ENCODE assay signal across 8 cellular contexts in the genomic region with DNA sequence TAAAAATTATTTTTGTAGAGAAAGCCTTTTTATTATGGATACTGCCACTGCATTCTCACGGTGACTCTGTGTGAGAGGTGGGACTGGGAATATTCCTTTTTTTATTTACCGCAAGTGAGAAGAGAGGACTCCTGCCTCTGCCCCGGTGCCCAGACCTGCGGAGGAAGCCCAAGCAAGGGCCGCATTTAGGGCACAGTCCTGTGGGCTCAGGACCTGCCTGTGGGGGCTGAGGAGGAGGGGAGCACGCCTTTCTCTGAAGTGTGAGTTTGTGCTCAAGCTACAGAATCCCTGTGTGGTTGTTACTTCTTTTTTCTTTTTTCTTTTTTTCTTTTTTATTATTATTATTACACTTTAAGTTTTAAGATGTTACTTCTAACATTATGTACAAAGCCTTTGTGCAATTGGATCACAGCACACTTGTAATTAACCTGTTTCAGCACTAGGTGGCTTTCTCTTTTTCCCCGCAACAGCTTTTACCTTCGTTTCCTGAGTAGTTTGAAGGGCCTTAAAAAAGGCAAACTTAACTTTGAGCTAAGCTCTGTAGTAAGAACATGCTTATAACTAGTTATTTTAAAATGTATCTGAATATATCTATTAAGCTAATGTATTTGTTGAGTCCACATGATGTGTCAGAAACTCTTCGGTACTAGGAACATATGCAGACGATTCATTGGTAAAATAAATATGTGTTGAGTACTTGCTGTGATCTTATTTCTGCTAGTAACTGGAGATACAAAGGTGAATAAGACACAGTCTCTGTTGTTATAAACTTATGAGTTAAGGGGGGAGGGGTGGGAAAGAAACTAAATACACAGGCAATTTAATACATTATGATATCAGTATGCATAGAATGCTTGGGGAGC. TPM values are rescaled to one million over a fixed set of nuclear protein-coding genes. Genes with fewer than 3 reads are reported as not detected.
DNase-seq lines count a peak whose midpoint lies in the region; ATAC-seq and TF ChIP-seq lines count a peak whose summit lies in the region.

No MANE protein-coding gene starts in this region.

- no peak for TF ChIP-seq EP300 in sigmoid colon (IDR thresholded peaks at IDR 0.05)

- no peak for TF ChIP-seq POLR2A in sigmoid colon (IDR thresholded peaks at IDR 0.05)

- H3K4me1 ChIP-seq in sigmoid colon, result peaks cover 0 to 98% (median 92%) of the 10 kb centered on the region in 4 donors

- H3K4me3 ChIP-seq in fibroblast of mammary gland (ENCODE audit: control insufficient read depth, low read depth, low read length) (no peak overlapping the region), sigmoid colon (no peak overlapping the region)

- peak overlapping the region; percentile 12 to 55 (median 38) for H3K27ac ChIP-seq in sigmoid colon

- H3K36me3 ChIP-seq in sigmoid colon, result no peaks in the 10 kb centered on the region

- DNase-seq in NCI-H82 (lab: John Stamatoyannopoulos, UW), result peak; percentile 16
- DNase-seq in NCI-H82 treated with DMSO at 0.1 percent for 48 hours (lab: John Stamatoyannopoulos, UW; ENCODE audit: unreplicated experiment), result no peak
- peak; percentile 46 for DNase-seq in RPMI7951 (ENCODE audit: low read depth)
- DNase-seq in fibroblast of mammary gland (ENCODE audit: low read depth), result peak; percentile 69
- no peak for DNase-seq in sigmoid colon
- DNase-seq in pons (ENCODE audit: low spot score), result no peak
- DNase-seq in activated CD8-positive, alpha-beta memory T cell treated with anti-CD3 and anti-CD28 coated beads for 24 hours, result no peak

- peak; percentile 53 for ATAC-seq in HG02610 (IDR thresholded peaks at IDR 0.05; ENCODE audit: unreplicated experiment)

- H3K9me3 ChIP-seq in sigmoid colon, result no peaks in the 10 kb centered on the region

- H3K27me3 ChIP-seq in sigmoid colon, result no peaks in the 10 kb centered on the region

- WGBS in sigmoid colon, 2 donors, result 59% methylated on average over 10 of the region's 10 CpGs

- intact Hi-C loops in sigmoid colon (cut with DNase I), result loop anchor here (5.0 kb wide), 2 partner anchors 56 to 91 kb away; no protein-coding TSS in a partner anchor

- peak; percentile 64 for TF ChIP-seq CTCF in fibroblast of mammary gland (conservative IDR thresholded peaks at IDR 0.05; ENCODE audit: control insufficient read depth, insufficient read depth, low read depth, low read length)
- peak; percentile 34 to 60 (median 48) for TF ChIP-seq CTCF in sigmoid colon (IDR thresholded peaks at IDR 0.05)

RNA-seq across cellular contexts. Expression of a gene that starts 18.3 kb away (rescaled TPM):
- 24.4 and 24.8 TPM in 2 replicates for total RNA-seq in RPMI7951 (2014; rRNA removed; shearing (Covaris generic))
- 100 to 1,000 TPM in 3 of 4 donors, 10 to 100 TPM in 1; 96.3 to 161 (median 115) TPM for total RNA-seq in sigmoid colon
- polyA plus RNA-seq in sigmoid colon, result 1 to 10 TPM in 2 of 3 donors, under 1 TPM in 1; 0.69 to 7.9 (median 1.8) TPM

Comparison
In these comparisons a context has a peak if more than half of its experiments do, and no peak if none do; other contexts are left out.
1. DNase-seq: peak in NCI-H82 (single experiment), RPMI7951 (single experiment) and fibroblast of mammary gland (single experiment); none in NCI-H82 treated with DMSO at 0.1 percent for 48 hours (single experiment), sigmoid colon (single experiment), pons (single experiment) and activated CD8-positive, alpha-beta memory T cell treated with anti-CD3 and anti-CD28 coated beads for 24 hours (single experiment).